28 cellular contexts compared by ENCODE assay signal in genomic region chr11:115524572-115524971, GRCh38.
"Had no signal": no experiment of that assay in that cellular context is flagged by ENCODE, and none has a peak within 500 bp of the region (broad histone marks: within the 10 kb centered on the region; RNA-seq: fewer than 3 reads in every experiment).

No MANE protein-coding gene starts in this region.

- H3K9ac ChIP-seq: neural progenitor cell, parathyroid adenoma had no signal

- H2AFZ ChIP-seq: neural progenitor cell, parathyroid adenoma had no signal

- H3K36me3 ChIP-seq: neural progenitor cell, neutrophil, sigmoid colon, spleen, suprapubic skin, thoracic aorta, tibial artery, upper lobe of right lung had no signal

- H3K36me3 Mint-ChIP-seq: mesothelial cell of epicardium; natural killer cell; neural progenitor cell; stimulated activated effector memory CD8-positive, alpha-beta T cell treated with anti-CD3 and anti-CD28 coated beads, Interleukin-12 subunit alpha, Interleukin-12 subunit beta, amount 100 ng/mL, for 72 hours had no signal

- H3K9me3 Mint-ChIP-seq: mesothelial cell of epicardium; nephron progenitor cell; neural progenitor cell; stimulated activated effector memory CD8-positive, alpha-beta T cell treated with anti-CD3 and anti-CD28 coated beads, Interleukin-12 subunit alpha, Interleukin-12 subunit beta, amount 100 ng/mL, for 72 hours; stimulated activated naive CD8-positive, alpha-beta T cell treated with anti-CD3 and anti-CD28 coated beads, Interleukin-15, Interleukin-2, amounts not matched to agents 100 ng/mL and 50 ng/mL, for 24 hours had no signal

- H3K27ac ChIP-seq: neural progenitor cell, neutrophil, parathyroid adenoma, psoas muscle, sigmoid colon, spleen, suprapubic skin, thoracic aorta, tibial artery, upper lobe of right lung had no signal

- H3K27me3 ChIP-seq: neural progenitor cell, upper lobe of right lung had no signal

- H3K4me2 ChIP-seq: neural progenitor cell had no signal

- H3K9me3 ChIP-seq: neutrophil, psoas muscle, sigmoid colon, suprapubic skin, thoracic aorta, tibial artery, upper lobe of right lung had no signal

- DNase-seq: hippocampal formation; kidney glomerular epithelial cell; left colon; mesendoderm; naive B cell; natural killer cell; nephron progenitor cell; occipital lobe; psoas muscle; sigmoid colon; spleen; stimulated activated CD4-positive, alpha-beta T cell treated with anti-CD3 and anti-CD28 coated beads, Interleukin-4, amount 100 ng/mL, for 24 hours; stimulated activated naive CD4-positive, alpha-beta T cell; tibial artery; trophoblast cell; upper lobe of right lung had no signal

- H3K4me3 ChIP-seq: lung, neural progenitor cell, psoas muscle, sigmoid colon, spleen, suprapubic skin, thoracic aorta, tibial artery, upper lobe of right lung had no signal

- ATAC-seq: left colon; natural killer cell; psoas muscle; stimulated activated effector memory CD8-positive, alpha-beta T cell treated with anti-CD3 and anti-CD28 coated beads, Interleukin-12 subunit alpha, Interleukin-12 subunit beta, amount 100 ng/mL, for 72 hours; upper lobe of right lung had no signal

- H3K4me1 ChIP-seq: parathyroid adenoma, psoas muscle, sigmoid colon, spleen, suprapubic skin, tibial artery, upper lobe of right lung had no signal

- FAIRE-seq: keratinocyte, small intestine, urothelium cell line had no signal

- H3K27ac Mint-ChIP-seq: mesothelial cell of epicardium; naive B cell; natural killer cell; nephron progenitor cell; neural progenitor cell; stimulated activated effector memory CD8-positive, alpha-beta T cell treated with anti-CD3 and anti-CD28 coated beads, Interleukin-12 subunit alpha, Interleukin-12 subunit beta, amount 100 ng/mL, for 72 hours; stimulated activated naive CD8-positive, alpha-beta T cell treated with anti-CD3 and anti-CD28 coated beads, Interleukin-15, Interleukin-2, amounts not matched to agents 100 ng/mL and 50 ng/mL, for 24 hours had no signal

- H3K79me2 ChIP-seq: parathyroid adenoma had no signal

- H3K4me3 Mint-ChIP-seq: mesothelial cell of epicardium; naive B cell; natural killer cell; nephron progenitor cell; neural progenitor cell; stimulated activated effector memory CD8-positive, alpha-beta T cell treated with anti-CD3 and anti-CD28 coated beads, Interleukin-12 subunit alpha, Interleukin-12 subunit beta, amount 100 ng/mL, for 72 hours; stimulated activated naive CD8-positive, alpha-beta T cell treated with anti-CD3 and anti-CD28 coated beads, Interleukin-15, Interleukin-2, amounts not matched to agents 100 ng/mL and 50 ng/mL, for 24 hours had no signal

- H3K4me1 Mint-ChIP-seq: naive B cell; natural killer cell; stimulated activated effector memory CD8-positive, alpha-beta T cell treated with anti-CD3 and anti-CD28 coated beads, Interleukin-12 subunit alpha, Interleukin-12 subunit beta, amount 100 ng/mL, for 72 hours had no signal
